11 cellular contexts compared by ENCODE assay signal in genomic region chr13:50358221-50358620, GRCh38.
DNase-seq lines count a peak whose midpoint lies in the region; ATAC-seq and TF ChIP-seq lines count a peak whose summit lies in the region.
"Had no signal": no experiment of that assay in that cellular context is flagged by ENCODE, and none has a peak within 500 bp of the region (broad histone marks: within the 10 kb centered on the region; RNA-seq: fewer than 3 reads in every experiment).

No MANE protein-coding gene starts in this region.

- no peaks in the 10 kb centered on the region for H3K36me3 ChIP-seq in urinary bladder (ENCODE audit: insufficient read depth)
- H3K36me3 ChIP-seq: thyroid gland had no signal

- H3K4me3 ChIP-seq in urinary bladder (ENCODE audit: low read depth, low read length), result no peak overlapping the region
- H3K4me3 ChIP-seq: thyroid gland had no signal

- H3K4me3 Mint-ChIP-seq in chondrocyte (ENCODE audit: unreplicated experiment) (no peak overlapping the region), mesothelial cell of epicardium (no peak overlapping the region)
- H3K4me3 Mint-ChIP-seq: T-helper 2 cell treated with Interferon-gamma antibody and Interleukin-4, amounts not matched to agents 5 μg/mL and 100 μg/mL, for 36 hours had no signal

- H3K4me1 Mint-ChIP-seq in chondrocyte (ENCODE audit: low read depth) (peaks cover 40% of the 10 kb centered on the region), mesothelial cell of epicardium (peaks cover 46% of the 10 kb centered on the region)

- TF ChIP-seq CTCF in chondrocyte (IDR thresholded peaks at IDR 0.05), result no peak
- no peak for TF ChIP-seq CTCF in mesothelial cell of epicardium (IDR thresholded peaks at IDR 0.05; ENCODE audit: unreplicated experiment)

- no peaks in the 10 kb centered on the region for H3K9me3 Mint-ChIP-seq in chondrocyte (ENCODE audit: low read depth)
- no peaks in the 10 kb centered on the region for H3K9me3 Mint-ChIP-seq in mesothelial cell of epicardium
- H3K9me3 Mint-ChIP-seq: T-helper 2 cell treated with Interferon-gamma antibody and Interleukin-4, amounts not matched to agents 5 μg/mL and 100 μg/mL, for 36 hours had no signal

- H3K4me1 ChIP-seq in urinary bladder (ENCODE audit: insufficient read depth), result no peaks in the 10 kb centered on the region

- peak overlapping the region; percentile 93 for H3K27ac Mint-ChIP-seq in chondrocyte (ENCODE audit: unreplicated experiment)
- H3K27ac Mint-ChIP-seq in mesothelial cell of epicardium, result peak overlapping the region; percentile 94
- H3K27ac Mint-ChIP-seq: T-helper 2 cell treated with Interferon-gamma antibody and Interleukin-4, amounts not matched to agents 5 μg/mL and 100 μg/mL, for 36 hours had no signal

- H3K27ac ChIP-seq in urinary bladder (ENCODE audit: low read depth), result peak overlapping the region; percentile 14

- H3K27me3 Mint-ChIP-seq in chondrocyte (ENCODE audit: low read depth), result no peaks in the 10 kb centered on the region
- H3K27me3 Mint-ChIP-seq in mesothelial cell of epicardium (ENCODE audit: low read depth), result no peaks in the 10 kb centered on the region

- DNase-seq in NCI-H2196 (lab: John Stamatoyannopoulos, UW; ENCODE audit: unreplicated experiment) (peak; percentile 13), NCI-H2196 treated with DMSO at 0.1 percent for 48 hours (lab: John Stamatoyannopoulos, UW; ENCODE audit: unreplicated experiment) (no peak), chondrocyte (ENCODE audit: low spot score) (no peak), mesothelial cell of epicardium (ENCODE audit: low spot score in 2 of 2, unreplicated experiment in 2 of 2) (no peak), GM19240 (ENCODE audit: insufficient read length, low spot score) (no peak)
- no peak for DNase-seq in stimulated activated CD4-positive, alpha-beta T cell treated with anti-CD3 and anti-CD28 coated beads, Interleukin-4, amount 100 ng/mL, for 1 hour
- DNase-seq: stimulated activated CD4-positive, alpha-beta T cell treated with anti-CD3 and anti-CD28 coated beads, Interleukin-15, amount 100 ng/mL, for 24 hours; thyroid gland had no signal

- H3K36me3 Mint-ChIP-seq in chondrocyte (ENCODE audit: low read depth) (no peaks in the 10 kb centered on the region), mesothelial cell of epicardium (no peaks in the 10 kb centered on the region)

- ATAC-seq in HG03095 (IDR thresholded peaks at IDR 0.05; ENCODE audit: unreplicated experiment), result no peak
